ENCODE assay signal across 1 cellular context in the genomic region with DNA sequence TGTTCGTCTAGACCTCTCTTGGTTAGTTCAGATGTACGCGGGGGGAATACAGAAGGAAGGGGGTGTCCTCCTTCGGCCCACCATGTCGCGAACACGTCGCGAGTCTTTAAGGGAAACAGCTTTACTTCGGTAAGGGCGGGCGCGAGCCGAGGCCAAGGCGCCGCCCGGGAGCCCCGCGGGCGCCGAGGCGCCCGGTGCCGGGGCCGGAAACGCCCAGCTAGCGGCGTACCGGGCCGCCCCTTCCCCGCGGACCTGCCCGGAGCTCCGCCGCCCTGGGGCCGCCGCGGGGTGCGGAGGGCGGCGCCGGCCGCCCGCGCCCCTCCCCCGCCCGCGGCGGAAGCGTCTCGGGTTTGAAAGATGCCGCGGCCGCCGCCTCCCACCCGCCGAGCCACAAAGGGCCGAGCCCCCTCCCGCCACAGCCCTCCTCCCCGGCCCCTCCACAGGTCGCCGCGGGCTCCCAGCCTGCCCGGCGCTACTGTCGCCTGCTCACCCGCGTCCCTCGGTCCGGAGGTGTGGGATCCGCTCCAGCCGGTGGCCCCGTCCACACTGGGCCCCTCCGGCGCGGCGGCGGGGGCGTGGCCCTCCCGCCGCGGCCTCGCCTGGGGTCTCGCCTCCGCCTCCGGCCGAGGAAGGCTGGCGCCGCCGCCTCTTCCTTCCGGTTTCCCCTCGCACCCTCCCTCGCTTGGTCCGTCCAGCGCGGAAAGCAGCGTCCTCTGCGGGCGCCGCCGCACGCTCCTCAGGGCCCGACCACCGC.
TF ChIP-seq lines count a peak whose summit lies in the region.

A gene (minus strand): TSS at position 715 of the 754 bp plus-strand sequence. CDS start 12,156 bp downstream, outside the sequence.

TF ChIP-seq in WTC11, 78 proteins besides CTCF, POLR2A, EP300 and RAD21 (continued from another document):
- no peak for TF ChIP-seq HMGA2 (CRISPR knock-in tag; IDR thresholded peaks at IDR 0.05)
- no peak for TF ChIP-seq FOXJ3 (CRISPR knock-in tag; IDR thresholded peaks at IDR 0.05; ENCODE audit: borderline replicate concordance)
- 0 out of 2 replicates have a peak, but pooled peaks have one; percentile 56 for TF ChIP-seq ETV6 (CRISPR knock-in tag; IDR thresholded peaks at IDR 0.05)
- TF ChIP-seq, protein P1, sequence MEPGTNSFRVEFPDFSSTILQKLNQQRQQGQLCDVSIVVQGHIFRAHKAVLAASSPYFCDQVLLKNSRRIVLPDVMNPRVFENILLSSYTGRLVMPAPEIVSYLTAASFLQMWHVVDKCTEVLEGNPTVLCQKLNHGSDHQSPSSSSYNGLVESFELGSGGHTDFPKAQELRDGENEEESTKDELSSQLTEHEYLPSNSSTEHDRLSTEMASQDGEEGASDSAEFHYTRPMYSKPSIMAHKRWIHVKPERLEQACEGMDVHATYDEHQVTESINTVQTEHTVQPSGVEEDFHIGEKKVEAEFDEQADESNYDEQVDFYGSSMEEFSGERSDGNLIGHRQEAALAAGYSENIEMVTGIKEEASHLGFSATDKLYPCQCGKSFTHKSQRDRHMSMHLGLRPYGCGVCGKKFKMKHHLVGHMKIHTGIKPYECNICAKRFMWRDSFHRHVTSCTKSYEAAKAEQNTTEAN (CRISPR knock-in tag; IDR thresholded peaks at IDR 0.05): peak; percentile 27; the same call in 1 of the 2 replicates
- peak; percentile 75; the same call in 1 of the 2 replicates for TF ChIP-seq ZNF121 (CRISPR knock-in tag; IDR thresholded peaks at IDR 0.05)
- TF ChIP-seq TCF7 (CRISPR knock-in tag; IDR thresholded peaks at IDR 0.05; ENCODE audit: low read depth): no peak
- TF ChIP-seq, protein P2, sequence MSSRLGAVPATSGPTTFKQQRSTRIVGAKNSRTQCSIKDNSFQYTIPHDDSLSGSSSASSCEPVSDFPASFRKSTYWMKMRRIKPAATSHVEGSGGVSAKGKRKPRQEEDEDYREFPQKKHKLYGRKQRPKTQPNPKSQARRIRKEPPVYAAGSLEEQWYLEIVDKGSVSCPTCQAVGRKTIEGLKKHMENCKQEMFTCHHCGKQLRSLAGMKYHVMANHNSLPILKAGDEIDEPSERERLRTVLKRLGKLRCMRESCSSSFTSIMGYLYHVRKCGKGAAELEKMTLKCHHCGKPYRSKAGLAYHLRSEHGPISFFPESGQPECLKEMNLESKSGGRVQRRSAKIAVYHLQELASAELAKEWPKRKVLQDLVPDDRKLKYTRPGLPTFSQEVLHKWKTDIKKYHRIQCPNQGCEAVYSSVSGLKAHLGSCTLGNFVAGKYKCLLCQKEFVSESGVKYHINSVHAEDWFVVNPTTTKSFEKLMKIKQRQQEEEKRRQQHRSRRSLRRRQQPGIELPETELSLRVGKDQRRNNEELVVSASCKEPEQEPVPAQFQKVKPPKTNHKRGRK (CRISPR knock-in tag; IDR thresholded peaks at IDR 0.05; ENCODE audit: borderline replicate concordance): no peak
- no peak for TF ChIP-seq NR3C1 (CRISPR knock-in tag; conservative IDR thresholded peaks at IDR 0.05; ENCODE audit: low read depth)
- TF ChIP-seq, protein P3, sequence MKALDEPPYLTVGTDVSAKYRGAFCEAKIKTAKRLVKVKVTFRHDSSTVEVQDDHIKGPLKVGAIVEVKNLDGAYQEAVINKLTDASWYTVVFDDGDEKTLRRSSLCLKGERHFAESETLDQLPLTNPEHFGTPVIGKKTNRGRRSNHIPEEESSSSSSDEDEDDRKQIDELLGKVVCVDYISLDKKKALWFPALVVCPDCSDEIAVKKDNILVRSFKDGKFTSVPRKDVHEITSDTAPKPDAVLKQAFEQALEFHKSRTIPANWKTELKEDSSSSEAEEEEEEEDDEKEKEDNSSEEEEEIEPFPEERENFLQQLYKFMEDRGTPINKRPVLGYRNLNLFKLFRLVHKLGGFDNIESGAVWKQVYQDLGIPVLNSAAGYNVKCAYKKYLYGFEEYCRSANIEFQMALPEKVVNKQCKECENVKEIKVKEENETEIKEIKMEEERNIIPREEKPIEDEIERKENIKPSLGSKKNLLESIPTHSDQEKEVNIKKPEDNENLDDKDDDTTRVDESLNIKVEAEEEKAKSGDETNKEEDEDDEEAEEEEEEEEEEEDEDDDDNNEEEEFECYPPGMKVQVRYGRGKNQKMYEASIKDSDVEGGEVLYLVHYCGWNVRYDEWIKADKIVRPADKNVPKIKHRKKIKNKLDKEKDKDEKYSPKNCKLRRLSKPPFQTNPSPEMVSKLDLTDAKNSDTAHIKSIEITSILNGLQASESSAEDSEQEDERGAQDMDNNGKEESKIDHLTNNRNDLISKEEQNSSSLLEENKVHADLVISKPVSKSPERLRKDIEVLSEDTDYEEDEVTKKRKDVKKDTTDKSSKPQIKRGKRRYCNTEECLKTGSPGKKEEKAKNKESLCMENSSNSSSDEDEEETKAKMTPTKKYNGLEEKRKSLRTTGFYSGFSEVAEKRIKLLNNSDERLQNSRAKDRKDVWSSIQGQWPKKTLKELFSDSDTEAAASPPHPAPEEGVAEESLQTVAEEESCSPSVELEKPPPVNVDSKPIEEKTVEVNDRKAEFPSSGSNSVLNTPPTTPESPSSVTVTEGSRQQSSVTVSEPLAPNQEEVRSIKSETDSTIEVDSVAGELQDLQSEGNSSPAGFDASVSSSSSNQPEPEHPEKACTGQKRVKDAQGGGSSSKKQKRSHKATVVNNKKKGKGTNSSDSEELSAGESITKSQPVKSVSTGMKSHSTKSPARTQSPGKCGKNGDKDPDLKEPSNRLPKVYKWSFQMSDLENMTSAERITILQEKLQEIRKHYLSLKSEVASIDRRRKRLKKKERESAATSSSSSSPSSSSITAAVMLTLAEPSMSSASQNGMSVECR (CRISPR knock-in tag; IDR thresholded peaks at IDR 0.05; ENCODE audit: borderline replicate concordance): 0 out of 2 replicates have a peak, but pooled peaks have one; percentile 20
